10 cellular contexts compared by ENCODE assay signal in the genomic region with DNA sequence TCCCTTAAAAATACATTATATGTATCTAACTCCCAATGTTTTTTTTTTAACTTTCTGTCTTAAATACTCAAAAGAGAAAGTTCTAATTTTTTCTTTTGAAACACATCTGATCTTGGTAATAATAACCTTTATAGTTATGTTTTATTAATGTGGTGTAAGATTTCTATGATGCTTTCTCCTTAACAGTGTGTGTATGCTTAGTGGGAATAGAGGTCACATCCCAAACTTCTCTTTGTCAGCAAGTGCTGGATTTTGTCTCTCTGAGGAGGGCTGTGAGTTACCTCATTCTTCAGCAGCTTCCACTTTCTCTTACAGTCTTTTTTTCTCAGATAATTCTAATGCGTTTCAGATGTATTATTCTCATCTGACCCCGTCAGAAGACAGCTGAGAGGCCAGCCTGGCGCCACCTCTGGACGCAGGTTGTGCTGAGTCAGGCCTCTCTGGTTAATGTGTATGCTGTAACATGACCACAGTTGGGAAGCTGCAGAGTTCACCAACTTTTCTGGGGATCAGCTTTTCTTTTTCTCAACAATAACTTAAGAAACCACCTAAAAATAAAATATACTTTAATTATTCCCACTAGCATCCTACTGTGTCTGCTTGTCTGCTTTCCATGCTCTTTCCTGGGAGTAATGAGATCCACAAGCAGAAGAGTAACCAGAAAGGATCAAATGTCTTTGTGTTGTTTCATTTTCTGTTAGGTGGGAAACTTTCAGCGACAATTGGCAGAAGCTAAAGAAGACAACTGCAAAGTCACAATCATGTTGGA.
DNase-seq lines count a peak whose midpoint lies in the region; ATAC-seq and TF ChIP-seq lines count a peak whose summit lies in the region.
"Had no signal": no experiment of that assay in that cellular context is flagged by ENCODE, and none has a peak within 500 bp of the region (broad histone marks: within the 10 kb centered on the region; RNA-seq: fewer than 3 reads in every experiment).

No MANE protein-coding gene starts in this region.

- no peak for ATAC-seq in GM21515 (IDR thresholded peaks at IDR 0.05; ENCODE audit: unreplicated experiment)

- H3K4me3 ChIP-seq in AG04450 (ENCODE audit: low read depth, low read length): no peak overlapping the region
- H3K4me3 ChIP-seq in iPS-20b (ENCODE audit: low read length): no peak overlapping the region

- DNase-seq in AG04450 (ENCODE audit: low read depth, low spot score) (peak; percentile 44), H4 (ENCODE audit: low spot score) (peak; percentile 87), SHP77 (lab: John Stamatoyannopoulos, UW) (peak; percentile 1 to 41), NOMO-1 treated with DMSO at 0.1 percent for 48 hours (lab: John Stamatoyannopoulos, UW; ENCODE audit: unreplicated experiment) (no peak), cerebellar nuclear complex (lab: John Stamatoyannopoulos, UW) (no peak)
- DNase-seq in activated CD4-positive, alpha-beta T cell treated with anti-CD3 and anti-CD28 coated beads, Interleukin-2, amount 50 U/mL, for 1 hour: no peak
- DNase-seq: activated B cell treated with CpG ODN at 0.5 μM for 24 hours, midbrain had no signal

- H3K27me3 ChIP-seq in AG04450 (ENCODE audit: control insufficient read depth, insufficient read depth, low read length) (no peaks in the 10 kb centered on the region), iPS-20b (ENCODE audit: insufficient read depth, low read length) (no peaks in the 10 kb centered on the region)

- POLR2A ChIA-PET in AG04450 (lab: Yijun Ruan, JAX): no interaction called here

- no peak overlapping the region for H3K9ac ChIP-seq in iPS-20b (ENCODE audit: low read depth, low read length)

- H3K4me1 ChIP-seq in iPS-20b (ENCODE audit: insufficient read depth, low read length): peaks cover 3% of the 10 kb centered on the region; the same call in 1 of the 2 replicates

- H3K9me3 ChIP-seq in AG04450 (ENCODE audit: control insufficient read depth, insufficient read depth, low read length) (no peaks in the 10 kb centered on the region), iPS-20b (ENCODE audit: insufficient read depth, low read depth, low read length) (no peaks in the 10 kb centered on the region)

- CTCF ChIA-PET in AG04450 (lab: Charles Lee): interaction anchor here (0.8 to 1.6 kb wide), 3 partner anchors 11 to 421 kb away, joined by 3 to 9 read pairs (median 3); no protein-coding TSS in a partner anchor

- H3K36me3 ChIP-seq in iPS-20b (ENCODE audit: insufficient read depth, low read depth, low read length): peaks cover 44% of the 10 kb centered on the region

- TF ChIP-seq CTCF in AG04450 (IDR thresholded peaks at IDR 0.05; ENCODE audit: low read depth, low read length): peak; percentile 33; the same call in 1 of the 2 replicates

- no peak overlapping the region for H3K27ac ChIP-seq in AG04450 (ENCODE audit: low read depth, low read length)
- peak overlapping the region; percentile 56 for H3K27ac ChIP-seq in iPS-20b (ENCODE audit: low read length)

Comparison
In these comparisons a context has a peak if more than half of its experiments do, and no peak if none do; other contexts are left out.
1. DNase-seq: peak in AG04450 (single experiment), H4 (single experiment) and SHP77 (2 of 2); none in activated CD4-positive, alpha-beta T cell treated with anti-CD3 and anti-CD28 coated beads, Interleukin-2, amount 50 U/mL, for 1 hour (single experiment), NOMO-1 treated with DMSO at 0.1 percent for 48 hours (single experiment) and cerebellar nuclear complex (0 of 2).